Comparison of ENCODE assay signal across 13 cellular contexts in the genomic region with DNA sequence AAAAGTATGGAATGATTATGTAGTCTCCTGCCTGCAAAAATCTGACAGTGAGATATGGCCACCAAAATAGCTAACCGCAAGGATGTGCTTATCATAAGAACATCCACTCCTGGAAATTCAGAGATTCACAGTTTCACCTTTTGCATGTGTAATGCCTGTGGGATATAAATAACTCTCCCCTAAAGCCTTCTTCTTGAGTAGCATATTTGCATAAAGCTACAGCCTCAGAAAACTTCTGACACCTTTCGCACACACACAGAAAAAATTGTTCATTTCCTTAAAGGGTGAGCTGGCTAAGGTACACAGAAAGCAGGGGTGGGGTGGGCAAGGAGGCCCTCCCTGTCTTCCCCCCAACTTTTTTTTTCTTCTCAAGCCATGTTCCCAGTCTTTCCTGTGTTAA. TPM values are rescaled to one million over a fixed set of nuclear protein-coding genes. Genes with fewer than 3 reads are reported as not detected.
DNase-seq lines count a peak whose midpoint lies in the region; ATAC-seq and TF ChIP-seq lines count a peak whose summit lies in the region.
"Had no signal": no experiment of that assay in that cellular context is flagged by ENCODE, and none has a peak within 500 bp of the region (broad histone marks: within the 10 kb centered on the region; RNA-seq: fewer than 3 reads in every experiment).

No MANE protein-coding gene starts in this region.

- H3K27ac Mint-ChIP-seq in naive B cell: peak overlapping the region in 2 of 6 donors; percentile 28 to 41
- H3K27ac Mint-ChIP-seq: GM23338 had no signal

- no peak for DNase-seq in activated CD4-positive, CD25-positive, alpha-beta regulatory T cell (lab: John Stamatoyannopoulos, UW)
- DNase-seq in naive B cell: no peak
- DNase-seq in activated effector memory CD4-positive, alpha-beta T cell treated with Interleukin-2 at 50 U/mL for 16 hours: no peak
- DNase-seq in stomach: no peak
- no peak for DNase-seq in Kasumi-1 (lab: John Stamatoyannopoulos, UW)
- DNase-seq: mammary epithelial cell, NCI-H526 had no signal

- H3K4me3 Mint-ChIP-seq in naive B cell: peak overlapping the region in 3 of 8 donors; percentile 43 to 68 (median 44)
- H3K4me3 Mint-ChIP-seq: GM23338 had no signal

- H3K4me3 ChIP-seq in stomach: no peak overlapping the region
- H3K4me3 ChIP-seq: A549, GM23338 had no signal

- WGBS in stomach, 5 donors: 82 to 96% (median 93%) methylated on average over 2 of the region's 2 CpGs

- H3K27ac ChIP-seq in stomach: peak overlapping the region in 2 of 5 donors; percentile 51 to 77

- peaks cover 0 to 6% (median 0%) of the 10 kb centered on the region in 3 donors for H3K27me3 Mint-ChIP-seq in naive B cell

- no peak for TF ChIP-seq EP300 in stomach (IDR thresholded peaks at IDR 0.05)

- TF ChIP-seq CTCF in stomach (IDR thresholded peaks at IDR 0.05): no peak

- ATAC-seq in activated CD4-positive, CD25-positive, alpha-beta regulatory T cell treated with anti-CD3 and anti-CD28 coated beads, Interleukin-2, amount 50 U/mL, for 24 hours: peak; percentile 40 to 46
- ATAC-seq in GM21576 (IDR thresholded peaks at IDR 0.05; ENCODE audit: unreplicated experiment): peak; percentile 59
- ATAC-seq in HG03442 (IDR thresholded peaks at IDR 0.05; ENCODE audit: unreplicated experiment): peak; percentile 63
- peak; percentile 45 to 59 for ATAC-seq in naive B cell (ENCODE audit: low read depth in 2 of 2)
- ATAC-seq: A549, GM23338 had no signal

- no peaks in the 10 kb centered on the region for H3K27me3 ChIP-seq in stomach

- H3K4me1 ChIP-seq in stomach: peaks cover 0 to 43% (median 30%) of the 10 kb centered on the region in 4 donors

- H3K4me1 Mint-ChIP-seq in naive B cell: peaks cover 8 to 15% (median 15%) of the 10 kb centered on the region in 3 donors
- H3K4me1 Mint-ChIP-seq: GM23338 had no signal

- H3K36me3 ChIP-seq in stomach: no peaks in the 10 kb centered on the region

- TF ChIP-seq POLR2A in stomach (IDR thresholded peaks at IDR 0.05): no peak

- intact Hi-C loops in stomach (cut with DNase I; ENCODE audit: low total_unique reads): no loop called here

- no peaks in the 10 kb centered on the region for H3K9me3 Mint-ChIP-seq in naive B cell
- H3K9me3 Mint-ChIP-seq: GM23338 had no signal

- no peaks in the 10 kb centered on the region for H3K9me3 ChIP-seq in stomach
- H3K9me3 ChIP-seq: A549 had no signal

- H3K36me3 Mint-ChIP-seq in naive B cell: no peaks in the 10 kb centered on the region

RNA-seq across cellular contexts. Expression of gene IGF1, which starts 3.1 kb away (rescaled TPM):
- polyA plus RNA-seq in naive B cell (ENCODE audit: low read depth in 6 of 6) (not detected), stomach (10 to 100 TPM in 2 of 3 donors, 1 to 10 TPM in 1; 4.0 to 10.9 (median 10.2) TPM)
- 10 to 100 TPM in 3 of 5 donors, 1 to 10 TPM in 1, under 1 TPM in 1; 0.89 to 14.5 (median 10.1) TPM for total RNA-seq in stomach
- total RNA-seq: endothelial cell of umbilical vein, GM23338, mammary epithelial cell had no signal
- polyA plus RNA-seq: mammary epithelial cell had no signal

Comparison
In these comparisons a context has a peak if more than half of its experiments do, and no peak if none do; other contexts are left out.
1. RNA of gene IGF1, which starts 3.1 kb away (polyA plus RNA-seq): 4.0 to 10.9 TPM in stomach; not detected in naive B cell; every median in the first group is over 4 times any median in the second.
2. Peak in every context shown above with its lines, with median percentiles within 50 percentile points of each other: ATAC-seq.